20 cellular contexts compared by ENCODE assay signal in the genomic region with DNA sequence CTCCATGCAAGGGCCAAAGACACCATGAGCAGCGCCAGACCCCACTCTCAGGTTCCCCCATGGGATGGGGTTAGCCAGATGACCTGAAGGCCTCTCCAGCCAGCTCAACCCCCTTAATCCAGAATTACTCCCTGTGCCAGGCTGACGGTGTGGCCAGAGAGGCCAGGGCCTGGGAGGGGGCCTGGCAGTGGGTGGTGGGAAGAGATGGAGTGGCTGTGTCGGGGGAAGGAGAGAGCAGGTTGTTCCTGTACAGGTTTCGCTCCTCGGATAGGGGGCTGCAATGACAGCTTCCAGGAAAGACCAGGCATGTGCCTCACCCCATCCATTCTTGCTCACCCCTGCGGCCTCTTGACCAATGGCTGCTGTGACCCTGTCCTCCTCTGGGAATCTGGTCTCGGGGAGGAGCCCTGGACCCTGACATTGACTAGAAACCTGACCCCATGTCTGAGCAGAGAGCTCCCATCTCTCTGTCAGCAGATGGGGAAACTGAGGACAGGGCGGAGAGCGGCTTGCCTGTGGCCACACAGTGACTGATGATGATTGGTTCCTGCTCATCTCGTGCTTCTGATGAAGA.
"Had no signal": no experiment of that assay in that cellular context is flagged by ENCODE, and none has a peak within 500 bp of the region (broad histone marks: within the 10 kb centered on the region; RNA-seq: fewer than 3 reads in every experiment).

No MANE protein-coding gene starts in this region.

- H3K27ac Mint-ChIP-seq: activated B cell treated with CpG ODN at 0.5 μM for 24 hours; activated CD4-positive, alpha-beta memory T cell treated with anti-CD3 and anti-CD28 coated beads, Interleukin-2, amount 10 ng/mL, durations not matched to agents 7 days and 5 days; activated naive CD8-positive, alpha-beta T cell treated with anti-CD3 and anti-CD28 coated beads, Interleukin-2, amount 50 U/mL, for 24 hours; T-cell had no signal

- H3K27me3 ChIP-seq: ascending aorta, gastrocnemius medialis, ovary, right lobe of liver had no signal

- H3K4me1 Mint-ChIP-seq: activated CD4-positive, alpha-beta memory T cell treated with anti-CD3 and anti-CD28 coated beads, Interleukin-2, amount 10 ng/mL, durations not matched to agents 7 days and 5 days; activated naive CD8-positive, alpha-beta T cell treated with anti-CD3 and anti-CD28 coated beads, Interleukin-2, amount 50 U/mL, for 24 hours had no signal

- H3K27ac ChIP-seq: ascending aorta, gastrocnemius medialis, heart left ventricle, left ventricle myocardium inferior, right lobe of liver, spleen, transverse colon had no signal

- H3K9me3 Mint-ChIP-seq: activated B cell treated with CpG ODN at 0.5 μM for 24 hours; activated CD4-positive, alpha-beta memory T cell treated with anti-CD3 and anti-CD28 coated beads, Interleukin-2, amount 10 ng/mL, durations not matched to agents 7 days and 5 days; activated naive CD8-positive, alpha-beta T cell treated with anti-CD3 and anti-CD28 coated beads, Interleukin-2, amount 50 U/mL, for 24 hours; neural crest cell; T-cell had no signal

- H3K36me3 Mint-ChIP-seq: T-cell had no signal

- H3K4me1 ChIP-seq: ascending aorta, right lobe of liver had no signal

- H3K4me3 Mint-ChIP-seq: activated B cell treated with CpG ODN at 0.5 μM for 24 hours; activated CD4-positive, alpha-beta memory T cell treated with anti-CD3 and anti-CD28 coated beads, Interleukin-2, amount 10 ng/mL, durations not matched to agents 7 days and 5 days; activated naive CD8-positive, alpha-beta T cell treated with anti-CD3 and anti-CD28 coated beads, Interleukin-2, amount 50 U/mL, for 24 hours; neural crest cell; T-cell had no signal

- DNase-seq: activated B cell treated with CpG ODN at 0.5 μM for 24 hours; activated CD4-positive, alpha-beta memory T cell treated with anti-CD3 and anti-CD28 coated beads, Interleukin-2, amount 10 ng/mL, durations not matched to agents 7 days and 5 days; activated CD4-positive, alpha-beta T cell treated with anti-CD3 and anti-CD28 coated beads for 4 hours; activated gamma-delta T cell; activated naive CD8-positive, alpha-beta T cell treated with anti-CD3 and anti-CD28 coated beads, Interleukin-2, amount 50 U/mL, for 24 hours; cortex of kidney; gastrocnemius medialis; heart left ventricle; kidney glomerular epithelial cell; left ventricle myocardium inferior; SHP77; spleen; stimulated activated naive CD4-positive, alpha-beta T cell; transverse colon had no signal

- H3K36me3 ChIP-seq: ascending aorta, gastrocnemius medialis, heart left ventricle, left ventricle myocardium inferior, ovary, right lobe of liver, spleen, transverse colon had no signal

- ATAC-seq: activated naive CD8-positive, alpha-beta T cell treated with anti-CD3 and anti-CD28 coated beads, Interleukin-2, amount 50 U/mL, for 24 hours; gastrocnemius medialis; heart left ventricle; right lobe of liver; SK-N-SH treated with all-trans-retinoic acid at 6 μM for 48 hours; T-cell had no signal

- H3K4me3 ChIP-seq: ascending aorta, gastrocnemius medialis, heart left ventricle, left ventricle myocardium inferior, ovary, right lobe of liver, spleen, transverse colon had no signal

- H3K9me3 ChIP-seq: ascending aorta, gastrocnemius medialis, heart left ventricle, left ventricle myocardium inferior, ovary, right lobe of liver, spleen, transverse colon had no signal
